ENCODE assay signal across 17 cellular contexts in the genomic region with DNA sequence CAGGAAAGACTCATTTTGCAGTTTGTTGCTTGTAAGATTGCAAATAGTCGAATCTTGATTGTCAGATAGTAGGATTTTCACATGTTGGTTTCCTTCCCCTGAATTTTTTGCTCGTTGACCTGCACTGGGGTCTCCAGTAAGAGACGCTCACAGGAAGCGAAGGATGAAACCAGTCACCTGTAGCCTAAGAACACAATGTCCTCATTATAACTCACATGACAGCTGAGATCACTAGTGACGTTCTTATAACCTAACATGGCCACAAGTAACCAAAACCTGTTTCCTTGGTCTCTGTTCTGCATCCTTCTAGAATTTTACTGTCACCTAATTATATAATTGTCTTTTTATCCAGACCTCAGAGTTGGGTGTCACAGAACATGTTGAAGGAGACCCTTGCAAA.
DNase-seq lines count a peak whose midpoint lies in the region; ATAC-seq, FAIRE-seq and TF ChIP-seq lines count a peak whose summit lies in the region.
"Had no signal": no experiment of that assay in that cellular context is flagged by ENCODE, and none has a peak within 500 bp of the region (broad histone marks: within the 10 kb centered on the region; RNA-seq: fewer than 3 reads in every experiment).

No MANE protein-coding gene starts in this region.

- H3K4me3 ChIP-seq in GM23248 = no peak overlapping the region
- no peak overlapping the region for H3K4me3 ChIP-seq in PC-9
- H3K4me3 ChIP-seq in brain microvascular endothelial cell (ENCODE audit: low read depth, low read length) = no peak overlapping the region
- H3K4me3 ChIP-seq in neutrophil (ENCODE audit: low read depth in 1 of 2, low read length in 1 of 2) = no peak overlapping the region
- H3K4me3 ChIP-seq: A549 had no signal

- CTCF ChIA-PET in PC-9 (lab: Charles Lee) = interaction anchor here (0.6 to 2.2 kb wide), 2 partner anchors 248 to 414 kb away, joined by 3 to 8 read pairs; no protein-coding TSS in a partner anchor

- no peaks in the 10 kb centered on the region for H3K36me3 Mint-ChIP-seq in natural killer cell

- H3K36me3 ChIP-seq in GM23248 (ENCODE audit: low read depth) (peaks cover 60% of the 10 kb centered on the region), PC-9 (ENCODE audit: low read depth) (peaks cover 30% of the 10 kb centered on the region), brain microvascular endothelial cell (replicated peaks) (peaks cover 52% of the 10 kb centered on the region), neutrophil (no peaks in the 10 kb centered on the region)

- H3K4me1 Mint-ChIP-seq in natural killer cell = peaks cover 13 to 20% of the 10 kb centered on the region in 2 donors
- H3K4me1 Mint-ChIP-seq: CD14-positive monocyte had no signal

- H3K27me3 Mint-ChIP-seq in natural killer cell (ENCODE audit: low read depth in 2 of 2) = no peaks in the 10 kb centered on the region
- H3K27me3 Mint-ChIP-seq: IgD-negative memory B cell had no signal

- H3K4me1 ChIP-seq in GM23248 (ENCODE audit: insufficient read depth) (peaks cover 68% of the 10 kb centered on the region), PC-9 (replicated peaks; ENCODE audit: insufficient read depth) (peaks cover 10% of the 10 kb centered on the region; the same call in 1 of the 2 replicates), neutrophil (ENCODE audit: control insufficient read depth in 1 of 2, insufficient read depth in 1 of 2, low read depth in 1 of 2, low read length in 1 of 2) (peaks cover 22 to 39% of the 10 kb centered on the region in 2 experiments)

- H3K9me3 ChIP-seq in GM23248 (ENCODE audit: low read depth) (no peaks in the 10 kb centered on the region), PC-9 (ENCODE audit: insufficient read depth, low read depth) (0 out of 2 replicates have a peak, but pooled peaks cover 5% of the 10 kb centered on the region), neutrophil (no peaks in the 10 kb centered on the region)
- H3K9me3 ChIP-seq: A549 had no signal

- H3F3A ChIP-seq in GM23248 (ENCODE audit: insufficient read depth) = peaks cover 85% of the 10 kb centered on the region
- H3F3A ChIP-seq in PC-9 (ENCODE audit: insufficient read depth, low read depth) = peaks cover 22% of the 10 kb centered on the region; the same call in 1 of the 2 replicates

- no peak for FAIRE-seq in HTR-8/SVneo (lab: Jason Lieb, UNC)
- FAIRE-seq: A549, GM12891 had no signal

- in situ Hi-C loops in GM23248 (cut with MboI) = no loop called here
- in situ Hi-C loops in brain microvascular endothelial cell (cut with HindIII; ENCODE audit: low pct_ligation_motif_present, low sequenced_read_pairs) = no loop called here

- no peak overlapping the region for H2AFZ ChIP-seq in GM23248
- no peak overlapping the region for H2AFZ ChIP-seq in PC-9

- H4K20me1 ChIP-seq in GM23248 (ENCODE audit: insufficient read depth) (no peaks in the 10 kb centered on the region), PC-9 (ENCODE audit: insufficient read depth) (peaks cover 18% of the 10 kb centered on the region; the same call in 1 of the 2 replicates)

- H3K9me3 Mint-ChIP-seq in natural killer cell = peaks cover 7% of the 10 kb centered on the region in 2 donors
- H3K9me3 Mint-ChIP-seq: IgD-negative memory B cell had no signal

- H3K79me2 ChIP-seq in GM23248 (ENCODE audit: insufficient read depth) (peaks cover 59% of the 10 kb centered on the region), PC-9 (ENCODE audit: low read depth) (peaks cover 6% of the 10 kb centered on the region; the same call in 1 of the 2 replicates)

- peak overlapping the region; percentile 63 for H3K4me2 ChIP-seq in GM23248 (ENCODE audit: unreplicated experiment)
- no peak overlapping the region for H3K4me2 ChIP-seq in PC-9

- no peak for DNase-seq in GM23248
- DNase-seq in PC-9 = no peak
- no peak for DNase-seq in brain microvascular endothelial cell
- no peak for DNase-seq in natural killer cell
- DNase-seq in inferior parietal cortex (ENCODE audit: extremely low spot score) = no peak
- no peak for DNase-seq in HTR-8/SVneo (ENCODE audit: insufficient read length, low spot score)
- DNase-seq: MV-4-11, NCI-H1417 treated with DMSO at 0.1 percent for 48 hours, NCI-H2029, NCI-H2171 treated with DMSO at 0.1 percent for 48 hours, SIG-M5 had no signal

- no peaks in the 10 kb centered on the region for H3K9me2 ChIP-seq in GM23248 (ENCODE audit: insufficient read depth)
- no peaks in the 10 kb centered on the region for H3K9me2 ChIP-seq in PC-9 (ENCODE audit: insufficient read depth)

- no peak overlapping the region for H3K27ac Mint-ChIP-seq in natural killer cell

- no peak overlapping the region for H3K4me3 Mint-ChIP-seq in natural killer cell
- H3K4me3 Mint-ChIP-seq: CD14-positive monocyte, IgD-negative memory B cell had no signal

- H3K27me3 ChIP-seq in GM23248 (replicated peaks; ENCODE audit: insufficient read depth) = no peaks in the 10 kb centered on the region
- H3K27me3 ChIP-seq in PC-9 (ENCODE audit: insufficient read depth, low read depth) = no peaks in the 10 kb centered on the region
- H3K27me3 ChIP-seq in brain microvascular endothelial cell (replicated peaks) = no peaks in the 10 kb centered on the region
- H3K27me3 ChIP-seq in neutrophil = no peaks in the 10 kb centered on the region

- TSS peak; percentile 11 for BruUV-seq in PC-9 (replicated peaks; lab: Mats Ljungman, UMichigan)

- WGBS in GM23248 (ENCODE audit: low coverage in 1 of 2, low lambda C conversion rate in 2 of 2, missing lambda C conversion rate in 2 of 2), 2 experiments = 92 to 94% methylated on average over 5 of the region's 5 CpGs

- TF ChIP-seq CTCF in PC-9 (conservative IDR thresholded peaks at IDR 0.05) = no peak
- TF ChIP-seq CTCF in brain microvascular endothelial cell (IDR thresholded peaks at IDR 0.05; ENCODE audit: low read depth, low read length, missing control alignments) = no peak
- TF ChIP-seq CTCF in neutrophil (IDR thresholded peaks at IDR 0.05) = no peak
- TF ChIP-seq CTCF in natural killer cell (IDR thresholded peaks at IDR 0.05) = no peak

- no peak overlapping the region for H3K9ac ChIP-seq in GM23248

- POLR2A ChIA-PET in PC-9 (lab: Charles Lee; ENCODE audit: unreplicated experiment) = no interaction called here

- intact Hi-C loops in PC-9 (cut with micrococcal nuclease; ENCODE audit: unreplicated experiment) (no loop called here), natural killer cell (cut with micrococcal nuclease) (no loop called here)

- H3K27ac ChIP-seq in GM23248 (peak overlapping the region; percentile 74), PC-9 (no peak overlapping the region), brain microvascular endothelial cell (peak overlapping the region; percentile 2), neutrophil (peak overlapping the region; percentile 32)

- ATAC-seq in natural killer cell (no peak), GM19467 (IDR thresholded peaks at IDR 0.05; ENCODE audit: unreplicated experiment) (no peak)
- ATAC-seq: A549 had no signal
